6 cellular contexts compared by ENCODE assay signal in genomic region chr1:190116921-190117320, GRCh38.
"Had no signal": no experiment of that assay in that cellular context is flagged by ENCODE, and none has a peak within 500 bp of the region (broad histone marks: within the 10 kb centered on the region; RNA-seq: fewer than 3 reads in every experiment).

No MANE protein-coding gene starts in this region.

- FAIRE-seq: HepG2 had no signal

- ATAC-seq: HCT116, HepG2 had no signal

- DNase-seq: GOT3, H7, HFFc6, KBM-7 had no signal
